Comparison of ENCODE assay signal across 16 cellular contexts in the genomic region with DNA sequence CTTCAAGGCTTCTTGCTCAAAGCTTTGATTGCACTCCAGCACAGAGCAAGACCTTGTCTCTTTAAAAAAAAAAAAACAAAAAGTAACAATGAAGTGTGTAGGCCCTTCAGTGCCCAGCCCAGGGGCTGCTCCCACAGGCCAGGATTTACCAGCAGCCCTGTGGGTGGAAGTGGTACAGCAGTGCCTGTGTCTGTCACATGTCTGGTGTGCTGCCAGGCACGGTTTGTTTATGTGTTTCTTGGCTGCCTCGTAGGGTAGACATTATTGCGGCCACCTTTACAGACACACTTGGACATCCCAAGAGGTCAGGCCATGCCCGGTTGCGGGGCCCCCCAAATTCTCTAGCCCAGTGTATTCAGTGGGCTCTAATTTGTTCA. TPM values are rescaled to one million over a fixed set of nuclear protein-coding genes. Genes with fewer than 3 reads are reported as not detected.
DNase-seq lines count a peak whose midpoint lies in the region; ATAC-seq lines count a peak whose summit lies in the region.
"Had no signal": no experiment of that assay in that cellular context is flagged by ENCODE, and none has a peak within 500 bp of the region (broad histone marks: within the 10 kb centered on the region; RNA-seq: fewer than 3 reads in every experiment).

No MANE protein-coding gene starts in this region.

- no peaks in the 10 kb centered on the region for H3K27me3 ChIP-seq in right cardiac atrium (ENCODE audit: control insufficient read depth, insufficient read depth)

- H3K4me1 ChIP-seq in right cardiac atrium (ENCODE audit: control insufficient read depth, insufficient read depth, low read length) = peaks cover 6% of the 10 kb centered on the region

- H3K9me3 Mint-ChIP-seq in activated T-cell treated with anti-CD3 and anti-CD28 coated beads, Interleukin-2, amount 50 U/mL, for 24 hours = no peaks in the 10 kb centered on the region
- H3K9me3 Mint-ChIP-seq: activated CD4-positive, alpha-beta T cell treated with anti-CD3 and anti-CD28 coated beads, Interleukin-2, amount 10 ng/mL, durations not matched to agents 24 days and 14 days; stimulated activated effector memory CD8-positive, alpha-beta T cell treated with anti-CD3 and anti-CD28 coated beads, Interleukin-12 subunit alpha, Interleukin-12 subunit beta, amount 100 ng/mL, for 72 hours had no signal

- intact Hi-C loops in right cardiac atrium (cut with DNase I) (loop anchor here in 1 of 4 donors (10.0 kb wide), 1 partner anchor 214 kb away; no protein-coding TSS in a partner anchor), sciatic nerve (cut with DNase I) (no loop called here)

- H3K4me3 ChIP-seq in right cardiac atrium (ENCODE audit: low read length) = no peak overlapping the region
- H3K4me3 ChIP-seq: coronary artery had no signal

- no peaks in the 10 kb centered on the region for H3K9me3 ChIP-seq in right cardiac atrium (ENCODE audit: control insufficient read depth, low read length)

- DNase-seq in H4 (ENCODE audit: low spot score) (peak; percentile 54), cerebellar cortex (ENCODE audit: low spot score) (peak; percentile 43), right cardiac atrium (peak in 2 of 3 donors; percentile 75 to 77), sciatic nerve (ENCODE audit: low spot score) (peak; percentile 79)
- DNase-seq in activated T-cell treated with anti-CD3 and anti-CD28 coated beads, Interleukin-2, amount 50 U/mL, for 24 hours = no peak
- DNase-seq: activated CD4-positive, alpha-beta T cell treated with anti-CD3 and anti-CD28 coated beads, Interleukin-2, amount 10 ng/mL, durations not matched to agents 24 days and 14 days; GF-D8; KG1; NCI-H2081 treated with DMSO at 0.1 percent for 48 hours; stimulated activated CD4-positive, alpha-beta T cell treated with anti-CD3 and anti-CD28 coated beads, Interleukin-2, amount 100 ng/mL, for 24 hours; T-helper 1 cell had no signal

- peak; percentile 13 to 49 for ATAC-seq in right cardiac atrium
- peak; percentile 50 for ATAC-seq in sciatic nerve
- no peak for ATAC-seq in GM21360 (IDR thresholded peaks at IDR 0.05; ENCODE audit: unreplicated experiment)
- no peak for ATAC-seq in HG02970 (IDR thresholded peaks at IDR 0.05; ENCODE audit: low FRiP score, unreplicated experiment)
- no peak for ATAC-seq in GM21737 (IDR thresholded peaks at IDR 0.05; ENCODE audit: unreplicated experiment)
- ATAC-seq: stimulated activated effector memory CD8-positive, alpha-beta T cell treated with anti-CD3 and anti-CD28 coated beads, Interleukin-12 subunit alpha, Interleukin-12 subunit beta, amount 100 ng/mL, for 72 hours had no signal

- no peak overlapping the region for H3K27ac Mint-ChIP-seq in activated T-cell treated with anti-CD3 and anti-CD28 coated beads, Interleukin-2, amount 50 U/mL, for 24 hours
- H3K27ac Mint-ChIP-seq: activated CD4-positive, alpha-beta T cell treated with anti-CD3 and anti-CD28 coated beads, Interleukin-2, amount 10 ng/mL, durations not matched to agents 24 days and 14 days; stimulated activated effector memory CD8-positive, alpha-beta T cell treated with anti-CD3 and anti-CD28 coated beads, Interleukin-12 subunit alpha, Interleukin-12 subunit beta, amount 100 ng/mL, for 72 hours had no signal

- H3K27ac ChIP-seq in right cardiac atrium (ENCODE audit: low read length) = no peak overlapping the region

- WGBS in right cardiac atrium = 57% methylated on average over 5 of the region's 5 CpGs

- peaks cover 81% of the 10 kb centered on the region for H3K36me3 Mint-ChIP-seq in activated T-cell treated with anti-CD3 and anti-CD28 coated beads, Interleukin-2, amount 50 U/mL, for 24 hours (ENCODE audit: low read depth)

- no peak overlapping the region for H3K4me3 Mint-ChIP-seq in activated T-cell treated with anti-CD3 and anti-CD28 coated beads, Interleukin-2, amount 50 U/mL, for 24 hours
- H3K4me3 Mint-ChIP-seq: activated CD4-positive, alpha-beta T cell treated with anti-CD3 and anti-CD28 coated beads, Interleukin-2, amount 10 ng/mL, durations not matched to agents 24 days and 14 days; stimulated activated effector memory CD8-positive, alpha-beta T cell treated with anti-CD3 and anti-CD28 coated beads, Interleukin-12 subunit alpha, Interleukin-12 subunit beta, amount 100 ng/mL, for 72 hours had no signal

- no peaks in the 10 kb centered on the region for H3K27me3 Mint-ChIP-seq in activated T-cell treated with anti-CD3 and anti-CD28 coated beads, Interleukin-2, amount 50 U/mL, for 24 hours
- H3K27me3 Mint-ChIP-seq: activated CD4-positive, alpha-beta T cell treated with anti-CD3 and anti-CD28 coated beads, Interleukin-2, amount 10 ng/mL, durations not matched to agents 24 days and 14 days had no signal

- H3K4me1 Mint-ChIP-seq in activated T-cell treated with anti-CD3 and anti-CD28 coated beads, Interleukin-2, amount 50 U/mL, for 24 hours (ENCODE audit: low read depth) = peaks cover 9% of the 10 kb centered on the region

RNA-seq across cellular contexts. Expression of gene DYNLRB1, which starts 12.7 kb away (rescaled TPM):
- total RNA-seq in H4 (2014; rRNA removed; shearing (Covaris generic)) = 142 and 180 TPM in 2 replicates
- total RNA-seq in right cardiac atrium (100 to 1,000 TPM; 134 to 163 (median 151) TPM), sciatic nerve (247 TPM)
- polyA plus RNA-seq in right cardiac atrium = 289 TPM

RNA-seq across cellular contexts. Expression of gene MAP1LC3A, which starts 29.6 kb away (rescaled TPM):
- total RNA-seq in H4 (2014; rRNA removed; shearing (Covaris generic)) = 12.4 and 15.4 TPM in 2 replicates
- total RNA-seq in right cardiac atrium = 10 to 100 TPM; 61.8 to 85.7 (median 79.8) TPM
- 116 TPM for polyA plus RNA-seq in right cardiac atrium
- 72.1 TPM for total RNA-seq in sciatic nerve

Comparison
In these comparisons a context has a peak if more than half of its experiments do, and no peak if none do; other contexts are left out.
1. ATAC-seq: peak in right cardiac atrium (2 of 2) and sciatic nerve (single experiment); none in GM21360 (single experiment), HG02970 (single experiment) and GM21737 (single experiment).